1 cellular context compared by ENCODE assay signal in genomic region chr6:7050911-7051779, GRCh38.
TF ChIP-seq lines count a peak whose summit lies in the region.

No MANE protein-coding gene starts in this region.

TF ChIP-seq in HEK293, 187 proteins besides CTCF, POLR2A, EP300 and RAD21 (continued from another document):
- TF ChIP-seq, protein P1, sequence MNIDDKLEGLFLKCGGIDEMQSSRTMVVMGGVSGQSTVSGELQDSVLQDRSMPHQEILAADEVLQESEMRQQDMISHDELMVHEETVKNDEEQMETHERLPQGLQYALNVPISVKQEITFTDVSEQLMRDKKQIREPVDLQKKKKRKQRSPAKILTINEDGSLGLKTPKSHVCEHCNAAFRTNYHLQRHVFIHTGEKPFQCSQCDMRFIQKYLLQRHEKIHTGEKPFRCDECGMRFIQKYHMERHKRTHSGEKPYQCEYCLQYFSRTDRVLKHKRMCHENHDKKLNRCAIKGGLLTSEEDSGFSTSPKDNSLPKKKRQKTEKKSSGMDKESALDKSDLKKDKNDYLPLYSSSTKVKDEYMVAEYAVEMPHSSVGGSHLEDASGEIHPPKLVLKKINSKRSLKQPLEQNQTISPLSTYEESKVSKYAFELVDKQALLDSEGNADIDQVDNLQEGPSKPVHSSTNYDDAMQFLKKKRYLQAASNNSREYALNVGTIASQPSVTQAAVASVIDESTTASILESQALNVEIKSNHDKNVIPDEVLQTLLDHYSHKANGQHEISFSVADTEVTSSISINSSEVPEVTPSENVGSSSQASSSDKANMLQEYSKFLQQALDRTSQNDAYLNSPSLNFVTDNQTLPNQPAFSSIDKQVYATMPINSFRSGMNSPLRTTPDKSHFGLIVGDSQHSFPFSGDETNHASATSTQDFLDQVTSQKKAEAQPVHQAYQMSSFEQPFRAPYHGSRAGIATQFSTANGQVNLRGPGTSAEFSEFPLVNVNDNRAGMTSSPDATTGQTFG (tag by site-specific recombination; IDR thresholded peaks at IDR 0.05; ENCODE audit: borderline replicate concordance): no peak
- TF ChIP-seq, protein P2, sequence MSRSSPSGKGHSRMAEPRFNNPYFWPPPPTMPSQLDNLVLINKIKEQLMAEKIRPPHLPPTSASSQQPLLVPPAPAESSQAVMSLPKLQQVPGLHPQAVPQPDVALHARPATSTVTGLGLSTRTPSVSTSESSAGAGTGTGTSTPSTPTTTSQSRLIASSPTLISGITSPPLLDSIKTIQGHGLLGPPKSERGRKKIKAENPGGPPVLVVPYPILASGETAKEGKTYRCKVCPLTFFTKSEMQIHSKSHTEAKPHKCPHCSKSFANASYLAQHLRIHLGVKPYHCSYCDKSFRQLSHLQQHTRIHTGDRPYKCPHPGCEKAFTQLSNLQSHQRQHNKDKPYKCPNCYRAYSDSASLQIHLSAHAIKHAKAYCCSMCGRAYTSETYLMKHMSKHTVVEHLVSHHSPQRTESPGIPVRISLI (tag by site-specific recombination; IDR thresholded peaks at IDR 0.05): no peak
- TF ChIP-seq ZNF843 (tag by site-specific recombination; IDR thresholded peaks at IDR 0.05) (no peak), ZNF558 (tag by site-specific recombination; IDR thresholded peaks at IDR 0.05) (no peak), ZNF426 (tag by site-specific recombination; IDR thresholded peaks at IDR 0.05) (no peak), YY1 (tag by site-specific recombination; IDR thresholded peaks at IDR 0.05) (no peak), KLF8 (tag by site-specific recombination; IDR thresholded peaks at IDR 0.05) (no peak)
- TF ChIP-seq, protein P3, sequence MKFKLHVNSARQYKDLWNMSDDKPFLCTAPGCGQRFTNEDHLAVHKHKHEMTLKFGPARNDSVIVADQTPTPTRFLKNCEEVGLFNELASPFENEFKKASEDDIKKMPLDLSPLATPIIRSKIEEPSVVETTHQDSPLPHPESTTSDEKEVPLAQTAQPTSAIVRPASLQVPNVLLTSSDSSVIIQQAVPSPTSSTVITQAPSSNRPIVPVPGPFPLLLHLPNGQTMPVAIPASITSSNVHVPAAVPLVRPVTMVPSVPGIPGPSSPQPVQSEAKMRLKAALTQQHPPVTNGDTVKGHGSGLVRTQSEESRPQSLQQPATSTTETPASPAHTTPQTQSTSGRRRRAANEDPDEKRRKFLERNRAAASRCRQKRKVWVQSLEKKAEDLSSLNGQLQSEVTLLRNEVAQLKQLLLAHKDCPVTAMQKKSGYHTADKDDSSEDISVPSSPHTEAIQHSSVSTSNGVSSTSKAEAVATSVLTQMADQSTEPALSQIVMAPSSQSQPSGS (tag by site-specific recombination; IDR thresholded peaks at IDR 0.05; ENCODE audit: low read depth): no peak
- TF ChIP-seq, protein P4, sequence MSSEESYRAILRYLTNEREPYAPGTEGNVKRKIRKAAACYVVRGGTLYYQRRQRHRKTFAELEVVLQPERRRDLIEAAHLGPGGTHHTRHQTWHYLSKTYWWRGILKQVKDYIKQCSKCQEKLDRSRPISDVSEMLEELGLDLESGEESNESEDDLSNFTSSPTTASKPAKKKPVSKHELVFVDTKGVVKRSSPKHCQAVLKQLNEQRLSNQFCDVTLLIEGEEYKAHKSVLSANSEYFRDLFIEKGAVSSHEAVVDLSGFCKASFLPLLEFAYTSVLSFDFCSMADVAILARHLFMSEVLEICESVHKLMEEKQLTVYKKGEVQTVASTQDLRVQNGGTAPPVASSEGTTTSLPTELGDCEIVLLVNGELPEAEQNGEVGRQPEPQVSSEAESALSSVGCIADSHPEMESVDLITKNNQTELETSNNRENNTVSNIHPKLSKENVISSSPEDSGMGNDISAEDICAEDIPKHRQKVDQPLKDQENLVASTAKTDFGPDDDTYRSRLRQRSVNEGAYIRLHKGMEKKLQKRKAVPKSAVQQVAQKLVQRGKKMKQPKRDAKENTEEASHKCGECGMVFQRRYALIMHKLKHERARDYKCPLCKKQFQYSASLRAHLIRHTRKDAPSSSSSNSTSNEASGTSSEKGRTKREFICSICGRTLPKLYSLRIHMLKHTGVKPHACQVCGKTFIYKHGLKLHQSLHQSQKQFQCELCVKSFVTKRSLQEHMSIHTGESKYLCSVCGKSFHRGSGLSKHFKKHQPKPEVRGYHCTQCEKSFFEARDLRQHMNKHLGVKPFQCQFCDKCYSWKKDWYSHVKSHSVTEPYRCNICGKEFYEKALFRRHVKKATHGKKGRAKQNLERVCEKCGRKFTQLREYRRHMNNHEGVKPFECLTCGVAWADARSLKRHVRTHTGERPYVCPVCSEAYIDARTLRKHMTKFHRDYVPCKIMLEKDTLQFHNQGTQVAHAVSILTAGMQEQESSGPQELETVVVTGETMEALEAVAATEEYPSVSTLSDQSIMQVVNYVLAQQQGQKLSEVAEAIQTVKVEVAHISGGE (tag by site-specific recombination; conservative IDR thresholded peaks at IDR 0.05; ENCODE audit: low read depth): no peak
- TF ChIP-seq, protein P5, sequence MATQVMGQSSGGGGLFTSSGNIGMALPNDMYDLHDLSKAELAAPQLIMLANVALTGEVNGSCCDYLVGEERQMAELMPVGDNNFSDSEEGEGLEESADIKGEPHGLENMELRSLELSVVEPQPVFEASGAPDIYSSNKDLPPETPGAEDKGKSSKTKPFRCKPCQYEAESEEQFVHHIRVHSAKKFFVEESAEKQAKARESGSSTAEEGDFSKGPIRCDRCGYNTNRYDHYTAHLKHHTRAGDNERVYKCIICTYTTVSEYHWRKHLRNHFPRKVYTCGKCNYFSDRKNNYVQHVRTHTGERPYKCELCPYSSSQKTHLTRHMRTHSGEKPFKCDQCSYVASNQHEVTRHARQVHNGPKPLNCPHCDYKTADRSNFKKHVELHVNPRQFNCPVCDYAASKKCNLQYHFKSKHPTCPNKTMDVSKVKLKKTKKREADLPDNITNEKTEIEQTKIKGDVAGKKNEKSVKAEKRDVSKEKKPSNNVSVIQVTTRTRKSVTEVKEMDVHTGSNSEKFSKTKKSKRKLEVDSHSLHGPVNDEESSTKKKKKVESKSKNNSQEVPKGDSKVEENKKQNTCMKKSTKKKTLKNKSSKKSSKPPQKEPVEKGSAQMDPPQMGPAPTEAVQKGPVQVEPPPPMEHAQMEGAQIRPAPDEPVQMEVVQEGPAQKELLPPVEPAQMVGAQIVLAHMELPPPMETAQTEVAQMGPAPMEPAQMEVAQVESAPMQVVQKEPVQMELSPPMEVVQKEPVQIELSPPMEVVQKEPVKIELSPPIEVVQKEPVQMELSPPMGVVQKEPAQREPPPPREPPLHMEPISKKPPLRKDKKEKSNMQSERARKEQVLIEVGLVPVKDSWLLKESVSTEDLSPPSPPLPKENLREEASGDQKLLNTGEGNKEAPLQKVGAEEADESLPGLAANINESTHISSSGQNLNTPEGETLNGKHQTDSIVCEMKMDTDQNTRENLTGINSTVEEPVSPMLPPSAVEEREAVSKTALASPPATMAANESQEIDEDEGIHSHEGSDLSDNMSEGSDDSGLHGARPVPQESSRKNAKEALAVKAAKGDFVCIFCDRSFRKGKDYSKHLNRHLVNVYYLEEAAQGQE (tag by site-specific recombination; IDR thresholded peaks at IDR 0.05): no peak
- TF ChIP-seq, protein P6, sequence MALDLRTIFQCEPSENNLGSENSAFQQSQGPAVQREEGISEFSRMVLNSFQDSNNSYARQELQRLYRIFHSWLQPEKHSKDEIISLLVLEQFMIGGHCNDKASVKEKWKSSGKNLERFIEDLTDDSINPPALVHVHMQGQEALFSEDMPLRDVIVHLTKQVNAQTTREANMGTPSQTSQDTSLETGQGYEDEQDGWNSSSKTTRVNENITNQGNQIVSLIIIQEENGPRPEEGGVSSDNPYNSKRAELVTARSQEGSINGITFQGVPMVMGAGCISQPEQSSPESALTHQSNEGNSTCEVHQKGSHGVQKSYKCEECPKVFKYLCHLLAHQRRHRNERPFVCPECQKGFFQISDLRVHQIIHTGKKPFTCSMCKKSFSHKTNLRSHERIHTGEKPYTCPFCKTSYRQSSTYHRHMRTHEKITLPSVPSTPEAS (tag by site-specific recombination; IDR thresholded peaks at IDR 0.05): no peak
